In genomic region chr3:196611761-196612483, GRCh38 we compare ENCODE assay signal across 11 cellular contexts. TPM values are rescaled to one million over a fixed set of nuclear protein-coding genes. Genes with fewer than 3 reads are reported as not detected.
DNase-seq lines count a peak whose midpoint lies in the region; TF ChIP-seq lines count a peak whose summit lies in the region.
"Had no signal": no experiment of that assay in that cellular context is flagged by ENCODE, and none has a peak within 500 bp of the region (broad histone marks: within the 10 kb centered on the region; RNA-seq: fewer than 3 reads in every experiment).

No MANE protein-coding gene starts in this region.

- no peak overlapping the region for H3K4me2 ChIP-seq in smooth muscle cell
- H3K4me2 ChIP-seq: A549 had no signal

- no peak overlapping the region for H3K9ac ChIP-seq in smooth muscle cell (ENCODE audit: low read depth)

- intact Hi-C loops in left ventricle myocardium inferior (cut with micrococcal nuclease), result no loop called here

- no peaks in the 10 kb centered on the region for H3F3A ChIP-seq in smooth muscle cell (ENCODE audit: low read depth)

- H3K27ac ChIP-seq in left ventricle myocardium inferior (replicated peaks) (peak overlapping the region; percentile 86), smooth muscle cell (ENCODE audit: low read depth) (no peak overlapping the region)

- TF ChIP-seq CTCF in left ventricle myocardium inferior (IDR thresholded peaks at IDR 0.05; ENCODE audit: borderline replicate concordance) (no peak), smooth muscle cell (IDR thresholded peaks at IDR 0.05; ENCODE audit: borderline replicate concordance, insufficient read depth, poor library complexity, severe bottlenecking) (no peak)

- H3K36me3 ChIP-seq in left ventricle myocardium inferior (no peaks in the 10 kb centered on the region), smooth muscle cell (ENCODE audit: low read depth) (no peaks in the 10 kb centered on the region)
- H3K36me3 ChIP-seq: breast epithelium had no signal

- no peaks in the 10 kb centered on the region for H3K79me2 ChIP-seq in smooth muscle cell (ENCODE audit: low read depth)

- peak overlapping the region; percentile 49 for H2AFZ ChIP-seq in smooth muscle cell (ENCODE audit: low read depth)

- peak; percentile 14 for DNase-seq in activated CD4-positive, alpha-beta T cell treated with anti-CD3 and anti-CD28 coated beads for 48 hours
- DNase-seq in activated CD4-positive, alpha-beta T cell treated with anti-CD3 and anti-CD28 coated beads for 1 hour, result no peak
- DNase-seq in UCSD-AML1 (lab: John Stamatoyannopoulos, UW; ENCODE audit: unreplicated experiment), result peak; percentile 73
- no peak for DNase-seq in left ventricle myocardium inferior
- no peak for DNase-seq in smooth muscle cell (lab: John Stamatoyannopoulos, UW; ENCODE audit: unreplicated experiment)
- no peak for DNase-seq in iPS-NIHi7 (ENCODE audit: extremely low spot score)
- no peak for DNase-seq in NCI-H1417 (lab: John Stamatoyannopoulos, UW)
- DNase-seq in activated CD4-positive, CD25-positive, alpha-beta regulatory T cell treated with anti-CD3 and anti-CD28 coated beads, Interleukin-2, amount 50 U/mL, for 72 hours, result no peak
- DNase-seq: stimulated activated CD4-positive, alpha-beta T cell treated with anti-CD3 and anti-CD28 coated beads, Interleukin-12 subunit alpha, Interleukin-12 subunit beta, amount 100 ng/mL, for 4 hours had no signal

- 75% methylated on average over 10 of the region's 10 CpGs for WGBS in smooth muscle cell (ENCODE audit: low lambda C conversion rate)

- no peaks in the 10 kb centered on the region for H4K20me1 ChIP-seq in smooth muscle cell (ENCODE audit: low read depth)

- H3K4me3 ChIP-seq in left ventricle myocardium inferior, result peak overlapping the region; percentile 23
- H3K4me3 ChIP-seq in smooth muscle cell, result no peak overlapping the region
- H3K4me3 ChIP-seq: A549, breast epithelium had no signal

- H3K9me3 ChIP-seq in left ventricle myocardium inferior (replicated peaks), result peaks cover 9% of the 10 kb centered on the region
- no peaks in the 10 kb centered on the region for H3K9me3 ChIP-seq in smooth muscle cell (replicated peaks; ENCODE audit: low read depth)
- H3K9me3 ChIP-seq: A549, breast epithelium had no signal

- no peaks in the 10 kb centered on the region for H3K27me3 ChIP-seq in left ventricle myocardium inferior (ENCODE audit: low read depth)
- H3K27me3 ChIP-seq in smooth muscle cell (ENCODE audit: low read depth), result no peaks in the 10 kb centered on the region
- H3K27me3 ChIP-seq: breast epithelium had no signal

- H3K4me1 ChIP-seq in left ventricle myocardium inferior, result peaks cover 34% of the 10 kb centered on the region
- H3K4me1 ChIP-seq in smooth muscle cell (ENCODE audit: low read depth), result no peaks in the 10 kb centered on the region
- H3K4me1 ChIP-seq: breast epithelium had no signal

RNA-seq across cellular contexts. Expression of gene NRROS, which starts 27.6 kb away (rescaled TPM):
- total RNA-seq in left ventricle myocardium inferior (2.4 TPM), smooth muscle cell (0.45 TPM in 1 of 2 replicates, not detected in the other)
- not detected in 2 replicates for polyA plus RNA-seq in smooth muscle cell
- polyA plus RNA-seq: A549 had no signal

RNA-seq across cellular contexts. Expression of gene FBXO45, which starts 43.5 kb away (rescaled TPM):
- total RNA-seq in left ventricle myocardium inferior (7.3 TPM), smooth muscle cell (13.1 and 14.4 TPM in 2 replicates)
- polyA plus RNA-seq in smooth muscle cell, result 5.8 and 7.2 TPM in 2 replicates

RNA-seq across cellular contexts. Expression of gene WDR53, which starts 43.6 kb away (rescaled TPM):
- 10.0 TPM for total RNA-seq in left ventricle myocardium inferior
- 6.3 and 7.9 TPM in 2 replicates for total RNA-seq in smooth muscle cell
- polyA plus RNA-seq in smooth muscle cell, result 11.5 and 13.5 TPM in 2 replicates

Comparison
In these comparisons a context has a peak if more than half of its experiments do, and no peak if none do; other contexts are left out.
1. DNase-seq: peak in activated CD4-positive, alpha-beta T cell treated with anti-CD3 and anti-CD28 coated beads for 48 hours (single experiment) and UCSD-AML1 (single experiment); none in activated CD4-positive, alpha-beta T cell treated with anti-CD3 and anti-CD28 coated beads for 1 hour (single experiment), left ventricle myocardium inferior (single experiment), smooth muscle cell (single experiment), iPS-NIHi7 (single experiment), NCI-H1417 (0 of 3) and activated CD4-positive, CD25-positive, alpha-beta regulatory T cell treated with anti-CD3 and anti-CD28 coated beads, Interleukin-2, amount 50 U/mL, for 72 hours (single experiment).